20 cellular contexts compared by ENCODE assay signal in genomic region chr13:106522898-106523525, GRCh38. TPM values are rescaled to one million over a fixed set of nuclear protein-coding genes. Genes with fewer than 3 reads are reported as not detected.
DNase-seq lines count a peak whose midpoint lies in the region; ATAC-seq and TF ChIP-seq lines count a peak whose summit lies in the region.
"Had no signal": no experiment of that assay in that cellular context is flagged by ENCODE, and none has a peak within 500 bp of the region (broad histone marks: within the 10 kb centered on the region; RNA-seq: fewer than 3 reads in every experiment).

No MANE protein-coding gene starts in this region.

- H3K4me1 Mint-ChIP-seq in H9 (peaks cover 76% of the 10 kb centered on the region in 2 experiments), osteocyte (ENCODE audit: unreplicated experiment) (peaks cover 68% of the 10 kb centered on the region)
- H3K4me1 Mint-ChIP-seq: activated naive CD8-positive, alpha-beta T cell treated with anti-CD3 and anti-CD28 coated beads, Interleukin-2, amount 10 ng/mL, durations not matched to agents 7 days and 5 days; natural killer cell had no signal

- H2BK15ac ChIP-seq in H9 (ENCODE audit: low read depth, low read length): no peak overlapping the region

- WGBS in H9 (ENCODE audit: extremely low coverage, insufficient read length, low lambda C conversion rate): no CpG with 5 or more reads among the region's 7 CpGs
- WGBS in esophagus squamous epithelium, 2 donors: 28 to 37% methylated on average over 6 to 7 of the region's 7 CpGs
- 70% methylated on average over 7 of the region's 7 CpGs for WGBS in body of pancreas, 2 donors

- no peak overlapping the region for H3K4ac ChIP-seq in H9 (ENCODE audit: low read depth, low read length)

- H3K18ac ChIP-seq in H9 (ENCODE audit: insufficient read length, low read depth, low read length): no peak overlapping the region

- no peaks in the 10 kb centered on the region for H4K20me1 ChIP-seq in H9 (ENCODE audit: control insufficient read depth, insufficient read depth, insufficient read length)

- no peaks in the 10 kb centered on the region for H3K27me3 ChIP-seq in H9 (ENCODE audit: insufficient read depth, low read length)
- H3K27me3 ChIP-seq in esophagus squamous epithelium: no peaks in the 10 kb centered on the region
- no peaks in the 10 kb centered on the region for H3K27me3 ChIP-seq in body of pancreas
- H3K27me3 ChIP-seq: right lobe of liver, SJCRH30 had no signal

- no peak overlapping the region for H3K14ac ChIP-seq in H9 (ENCODE audit: insufficient read depth, low read length)

- no peak overlapping the region for H3K56ac ChIP-seq in H9 (ENCODE audit: insufficient read length, low read depth, low read length)

- H3K36me3 Mint-ChIP-seq in H9 (ENCODE audit: insufficient read depth in 1 of 3, low read depth in 3 of 3) (no peaks in the 10 kb centered on the region), osteocyte (ENCODE audit: unreplicated experiment) (no peaks in the 10 kb centered on the region)
- H3K36me3 Mint-ChIP-seq: activated naive CD8-positive, alpha-beta T cell treated with anti-CD3 and anti-CD28 coated beads, Interleukin-2, amount 10 ng/mL, durations not matched to agents 7 days and 5 days; natural killer cell had no signal

- H3K4me2 ChIP-seq in H9 (ENCODE audit: insufficient read depth, insufficient read length, low read length): no peak overlapping the region

- no peak overlapping the region for H2BK5ac ChIP-seq in H9 (ENCODE audit: insufficient read length, low read length)

- H3K27ac ChIP-seq in H9 (ENCODE audit: insufficient read length, low read depth, low read length): no peak overlapping the region
- H3K27ac ChIP-seq in VCaP: peak overlapping the region; percentile 38
- H3K27ac ChIP-seq in esophagus squamous epithelium: peak overlapping the region; percentile 7 to 77 (median 63)
- H3K27ac ChIP-seq in body of pancreas: no peak overlapping the region
- H3K27ac ChIP-seq: right lobe of liver, SJCRH30 had no signal

- peaks cover 9% of the 10 kb centered on the region; the same call in 1 of the 2 replicates for H3K79me2 ChIP-seq in H9 (ENCODE audit: insufficient read depth, low read length)

- no peak overlapping the region for H2AFZ ChIP-seq in H9 (ENCODE audit: low read length)

- H3K4me3 Mint-ChIP-seq in H9: no peak overlapping the region; a peak in 1 of 5 replicates
- H3K4me3 Mint-ChIP-seq in osteocyte (ENCODE audit: unreplicated experiment): no peak overlapping the region
- H3K4me3 Mint-ChIP-seq: activated naive CD8-positive, alpha-beta T cell treated with anti-CD3 and anti-CD28 coated beads, Interleukin-2, amount 10 ng/mL, durations not matched to agents 7 days and 5 days; natural killer cell had no signal

- no peak overlapping the region for H3K9ac ChIP-seq in H9 (ENCODE audit: extremely low read depth, insufficient read length, low read length)

- H3K79me1 ChIP-seq in H9 (ENCODE audit: insufficient read depth, low read depth, low read length, poor library complexity, severe bottlenecking): no peaks in the 10 kb centered on the region

- in situ Hi-C loops in ACHN (cut with HindIII; ENCODE audit: low pct_ligation_motif_present, low pct_unique_long_range_greater_than_20kb, low sequenced_read_pairs): no loop called here

- no peak overlapping the region for H3K23ac ChIP-seq in H9 (ENCODE audit: insufficient read length, low read depth, low read length)

- H2BK20ac ChIP-seq in H9 (ENCODE audit: low read depth, low read length, poor library complexity, severe bottlenecking): peak overlapping the region; percentile 60

- no peak overlapping the region for H4K8ac ChIP-seq in H9 (replicated peaks; ENCODE audit: insufficient read length, low read depth, low read length)

- H3K27me3 Mint-ChIP-seq in H9 (ENCODE audit: low read depth) (peaks cover 18% of the 10 kb centered on the region), osteocyte (ENCODE audit: unreplicated experiment) (no peaks in the 10 kb centered on the region)

- TF ChIP-seq CTCF in H9 (conservative IDR thresholded peaks at IDR 0.05): no peak
- no peak for TF ChIP-seq CTCF in VCaP (conservative IDR thresholded peaks at IDR 0.05)
- TF ChIP-seq CTCF in esophagus squamous epithelium (IDR thresholded peaks at IDR 0.05): no peak
- TF ChIP-seq CTCF in osteocyte (IDR thresholded peaks at IDR 0.05): no peak
- TF ChIP-seq CTCF in body of pancreas (IDR thresholded peaks at IDR 0.05): no peak

- no peaks in the 10 kb centered on the region for H3K36me3 ChIP-seq in esophagus squamous epithelium
- no peaks in the 10 kb centered on the region for H3K36me3 ChIP-seq in body of pancreas (replicated peaks in 1 of 2; ENCODE audit: insufficient read depth in 1 of 2, low read depth in 2 of 2)
- H3K36me3 ChIP-seq: right lobe of liver, SJCRH30 had no signal

- intact Hi-C loops in esophagus squamous epithelium (cut with DNase I): no loop called here
- intact Hi-C loops in body of pancreas (cut with DNase I): loop anchor here (10.0 kb wide), 2 partner anchors 438 to 1118 kb away; no protein-coding TSS in a partner anchor

- peaks cover 25% of the 10 kb centered on the region for H3K4me1 ChIP-seq in H9 (ENCODE audit: insufficient read depth, low read length)
- peaks cover 12 to 99% (median 29%) of the 10 kb centered on the region in 3 donors for H3K4me1 ChIP-seq in esophagus squamous epithelium
- peaks cover 5% of the 10 kb centered on the region for H3K4me1 ChIP-seq in body of pancreas
- H3K4me1 ChIP-seq: right lobe of liver, SJCRH30 had no signal

- H3K4me3 ChIP-seq in esophagus squamous epithelium (peak overlapping the region in 1 of 4 donors; percentile 35), body of pancreas (no peak overlapping the region)
- H3K4me3 ChIP-seq: right lobe of liver, SJCRH30 had no signal

- no peak overlapping the region for H4K91ac ChIP-seq in H9 (ENCODE audit: insufficient read length, low read depth, low read length)

- no peak overlapping the region for H2BK120ac ChIP-seq in H9 (ENCODE audit: low read depth, low read length, poor library complexity, severe bottlenecking)

- no peaks in the 10 kb centered on the region for H3K9me3 ChIP-seq in H9 (ENCODE audit: control insufficient read depth, low read depth, low read length)
- H3K9me3 ChIP-seq in esophagus squamous epithelium: no peaks in the 10 kb centered on the region
- H3K9me3 ChIP-seq in body of pancreas: no peaks in the 10 kb centered on the region
- H3K9me3 ChIP-seq: right lobe of liver, SJCRH30 had no signal

- H3K27ac Mint-ChIP-seq in H9: peak overlapping the region in 1 of 3 experiments; percentile 38; a peak in 1 of 7 replicates
- H3K27ac Mint-ChIP-seq in osteocyte (ENCODE audit: unreplicated experiment): peak overlapping the region; percentile 36
- H3K27ac Mint-ChIP-seq: activated naive CD8-positive, alpha-beta T cell treated with anti-CD3 and anti-CD28 coated beads, Interleukin-2, amount 10 ng/mL, durations not matched to agents 7 days and 5 days; natural killer cell had no signal

- H2BK12ac ChIP-seq in H9 (ENCODE audit: insufficient read length, low read depth, low read length): no peak overlapping the region

- H3K23me2 ChIP-seq in H9 (ENCODE audit: insufficient read length, low read depth, low read length, poor library complexity, severe bottlenecking): no peaks in the 10 kb centered on the region

- no peak overlapping the region for H4K5ac ChIP-seq in H9 (ENCODE audit: insufficient read length, low read depth, low read length)

- no peak for DNase-seq in H9
- no peak for DNase-seq in esophagus squamous epithelium (lab: John Stamatoyannopoulos, UW)
- no peak for DNase-seq in osteocyte (ENCODE audit: extremely low spot score, unreplicated experiment)
- no peak for DNase-seq in Kasumi-1 (lab: John Stamatoyannopoulos, UW)
- no peak for DNase-seq in ACHN
- DNase-seq in NCI-H345 (lab: John Stamatoyannopoulos, UW): no peak
- DNase-seq in body of pancreas: no peak
- DNase-seq: activated CD4-positive, alpha-beta T cell treated with anti-CD3 and anti-CD28 coated beads, Interleukin-2, amount 50 U/mL, for 1 hour; activated naive CD8-positive, alpha-beta T cell treated with anti-CD3 and anti-CD28 coated beads, Interleukin-2, amount 10 ng/mL, durations not matched to agents 7 days and 5 days; activated T-cell treated with anti-CD3 and anti-CD28 coated beads, Interleukin-2, amount 50 U/mL, for 1 hour; cerebellar nuclear complex; DMS79 treated with DMSO at 0.1 percent for 48 hours; natural killer cell; right lobe of liver; SJCRH30; stimulated activated CD4-positive, alpha-beta T cell treated with anti-CD3 and anti-CD28 coated beads, Interleukin-4, amount 100 ng/mL, for 1 hour; T1000 had no signal

- H2AK5ac ChIP-seq in H9 (ENCODE audit: insufficient read length, low read length): no peak overlapping the region

- H3K9me3 Mint-ChIP-seq in H9 (no peaks in the 10 kb centered on the region), osteocyte (ENCODE audit: unreplicated experiment) (no peaks in the 10 kb centered on the region)
- H3K9me3 Mint-ChIP-seq: activated naive CD8-positive, alpha-beta T cell treated with anti-CD3 and anti-CD28 coated beads, Interleukin-2, amount 10 ng/mL, durations not matched to agents 7 days and 5 days; natural killer cell had no signal

- H3T11ph ChIP-seq in H9 (ENCODE audit: low read length): no peak overlapping the region

- TF ChIP-seq POLR2A in esophagus squamous epithelium (IDR thresholded peaks at IDR 0.05): no peak
- TF ChIP-seq POLR2A in body of pancreas (IDR thresholded peaks at IDR 0.05): no peak

- no peak for ATAC-seq in body of pancreas
- ATAC-seq: HepG2, left lobe of liver, natural killer cell had no signal

RNA-seq across cellular contexts. Expression of gene EFNB2, which starts 12.4 kb away (rescaled TPM):
- total RNA-seq in H9 (2021) (12.7 and 12.9 TPM in 2 replicates), esophagus squamous epithelium (10 to 100 TPM; 14.9 to 29.1 (median 15.8) TPM), osteocyte (49.2 and 50.0 TPM in 2 replicates), body of pancreas (1 to 10 TPM; 4.6 to 6.7 TPM)

RNA-seq across cellular contexts. Expression of gene ARGLU1, which starts 44.9 kb away (rescaled TPM):
- total RNA-seq in H9 (2021) (96.9 and 100 TPM in 2 replicates), esophagus squamous epithelium (100 to 1,000 TPM in 1 of 4 donors, 10 to 100 TPM in 3; 29.1 to 111 (median 47.3) TPM), osteocyte (65.8 and 78.8 TPM in 2 replicates), body of pancreas (10 to 100 TPM; 76.8 to 86.9 TPM)

Comparison
In these comparisons a context has a peak if more than half of its experiments do, and no peak if none do; other contexts are left out.
1. H3K27ac ChIP-seq: peak in VCaP (single experiment) and esophagus squamous epithelium (4 of 4); none in H9 (single experiment) and body of pancreas (0 of 4).